Comparison of ENCODE assay signal across 9 cellular contexts in genomic region chr15:43749690-43750345, GRCh38. TPM values are rescaled to one million over a fixed set of nuclear protein-coding genes. Genes with fewer than 3 reads are reported as not detected.
DNase-seq lines count a peak whose midpoint lies in the region; TF ChIP-seq lines count a peak whose summit lies in the region.
"Had no signal": no experiment of that assay in that cellular context is flagged by ENCODE, and none has a peak within 500 bp of the region (broad histone marks: within the 10 kb centered on the region; RNA-seq: fewer than 3 reads in every experiment).

No MANE protein-coding gene starts in this region.

- DNase-seq in GM10248 (ENCODE audit: extremely low spot score) (peak; percentile 68), GM23248 (peak; percentile 42), T-helper 9 cell (peak; percentile 32), hepatocyte (ENCODE audit: low spot score) (no peak), thyroid gland (peak; percentile 60 to 66), HuH-7.5 (ENCODE audit: low spot score) (no peak), EL (no peak), NCI-H1417 (lab: John Stamatoyannopoulos, UW) (no peak)

- H3K4me3 ChIP-seq in GM23248 (peak overlapping the region; percentile 92), hepatocyte (no peak overlapping the region), thyroid gland (replicated peaks in 1 of 3) (peak overlapping the region in 1 of 3 donors; percentile 17)

- H3K36me3 ChIP-seq in GM23248 (ENCODE audit: low read depth) (peaks cover 13% of the 10 kb centered on the region), hepatocyte (replicated peaks; ENCODE audit: insufficient read depth, low read depth) (no peaks in the 10 kb centered on the region), thyroid gland (peaks cover 10% of the 10 kb centered on the region in 2 donors)

- H3F3A ChIP-seq in GM23248 (ENCODE audit: insufficient read depth) = 0 out of 2 replicates have a peak, but pooled peaks cover 6% of the 10 kb centered on the region

- H3K4me2 ChIP-seq in GM23248 (ENCODE audit: unreplicated experiment) = peak overlapping the region; percentile 33
- peak overlapping the region; percentile 80 for H3K4me2 ChIP-seq in hepatocyte

- in situ Hi-C loops in GM23248 (cut with MboI) = no loop called here

- no peak for TF ChIP-seq CTCF in GM10248 (IDR thresholded peaks at IDR 0.05; ENCODE audit: control extremely low read depth, extremely low read depth, low read depth, missing control alignments)
- no peak for TF ChIP-seq CTCF in hepatocyte (IDR thresholded peaks at IDR 0.05; ENCODE audit: poor library complexity)
- TF ChIP-seq CTCF in thyroid gland (IDR thresholded peaks at IDR 0.05) = no peak

- peaks cover 15% of the 10 kb centered on the region; the same call in 1 of the 2 replicates for H4K20me1 ChIP-seq in GM23248 (ENCODE audit: insufficient read depth)
- peaks cover 77% of the 10 kb centered on the region for H4K20me1 ChIP-seq in hepatocyte (ENCODE audit: insufficient read depth, poor library complexity, severe bottlenecking)

- no peaks in the 10 kb centered on the region for H3K9me3 ChIP-seq in GM23248 (ENCODE audit: low read depth)
- no peaks in the 10 kb centered on the region for H3K9me3 ChIP-seq in hepatocyte (ENCODE audit: low read depth)
- H3K9me3 ChIP-seq in thyroid gland = no peaks in the 10 kb centered on the region

- POLR2A ChIA-PET in GM10248 (lab: Yijun Ruan, JAX) = interaction anchor here (0.6 to 0.9 kb wide), 5 partner anchors 9 to 208 kb away, joined by 3 to 5 read pairs (median 4); no protein-coding TSS in a partner anchor

- H3K79me2 ChIP-seq in GM23248 (ENCODE audit: insufficient read depth) (peaks cover 91% of the 10 kb centered on the region), hepatocyte (peaks cover 89% of the 10 kb centered on the region)

- intact Hi-C loops in thyroid gland (cut with DNase I) = no loop called here

- H2AFZ ChIP-seq in GM23248 (no peak overlapping the region), hepatocyte (no peak overlapping the region)

- H3K27ac ChIP-seq in GM23248 (peak overlapping the region; percentile 12; the same call in 1 of the 2 replicates), hepatocyte (no peak overlapping the region), thyroid gland (peak overlapping the region; percentile 7 to 62 (median 53))

- H3K9me2 ChIP-seq in GM23248 (ENCODE audit: insufficient read depth) (no peaks in the 10 kb centered on the region), hepatocyte (replicated peaks; ENCODE audit: insufficient read depth) (no peaks in the 10 kb centered on the region)

- WGBS in GM23248 (ENCODE audit: low coverage in 1 of 2, low lambda C conversion rate in 2 of 2, missing lambda C conversion rate in 2 of 2), 2 experiments = 41 to 43% methylated on average over 12 of the region's 12 CpGs
- WGBS in hepatocyte (ENCODE audit: low lambda C conversion rate, missing lambda C conversion rate) = 91% methylated on average over 12 of the region's 12 CpGs
- 44 to 48% methylated on average over 12 of the region's 12 CpGs for WGBS in thyroid gland, 2 donors

- H3K27me3 ChIP-seq in GM23248 (replicated peaks; ENCODE audit: insufficient read depth) (no peaks in the 10 kb centered on the region), hepatocyte (no peaks in the 10 kb centered on the region), thyroid gland (no peaks in the 10 kb centered on the region)

- H3K9ac ChIP-seq in GM23248 = peak overlapping the region; percentile 7; the same call in 1 of the 2 replicates

- CTCF ChIA-PET in GM10248 (lab: Yijun Ruan, JAX) = interaction anchor here (1.2 to 1.3 kb wide), 2 partner anchors 12 to 15 kb away, joined by 3 to 4 read pairs; no protein-coding TSS in a partner anchor

- TF ChIP-seq POLR2A in thyroid gland (IDR thresholded peaks at IDR 0.05) = no peak

- H3K4me1 ChIP-seq in GM23248 (ENCODE audit: insufficient read depth) (peaks cover 25% of the 10 kb centered on the region), hepatocyte (ENCODE audit: insufficient read depth) (peaks cover 34% of the 10 kb centered on the region), thyroid gland (peaks cover 44 to 58% of the 10 kb centered on the region in 2 donors)

RNA-seq across cellular contexts. Expression of gene PDIA3, which starts 3.6 kb away (rescaled TPM):
- 215 and 224 TPM in 2 replicates for total RNA-seq in GM23248 (2014; rRNA removed; shearing (Covaris generic))
- polyA plus RNA-seq in GM23248 (2016; fragmentation: Nextera tagmentation; extraction: Ambion mirVana) (1,087 and 1,111 TPM in 2 replicates), hepatocyte (1,326 and 1,358 TPM in 2 replicates)
- total RNA-seq in hepatocyte (433 and 496 TPM in 2 replicates), thyroid gland (100 to 1,000 TPM; 307 to 764 (median 542) TPM)

RNA-seq across cellular contexts. Expression of gene ELL3, which starts 26.9 kb away (rescaled TPM):
- 5.2 and 6.4 TPM in 2 replicates for total RNA-seq in GM23248 (2014; rRNA removed; shearing (Covaris generic))
- polyA plus RNA-seq in GM23248 (2016; fragmentation: Nextera tagmentation; extraction: Ambion mirVana) (1.4 and 1.5 TPM in 2 replicates), hepatocyte (4.5 and 6.4 TPM in 2 replicates)
- total RNA-seq in hepatocyte (5.0 and 7.7 TPM in 2 replicates), thyroid gland (10 to 100 TPM in 1 of 4 donors, 1 to 10 TPM in 3; 2.1 to 11.4 (median 5.3) TPM)

RNA-seq across cellular contexts. Expression of gene SERF2, which starts 42.3 kb away (rescaled TPM):
- total RNA-seq in GM23248 (2014; rRNA removed; shearing (Covaris generic)) = 996 and 1,573 TPM in 2 replicates
- polyA plus RNA-seq in GM23248 (2016; fragmentation: Nextera tagmentation; extraction: Ambion mirVana) = 3,240 and 3,311 TPM in 2 replicates
- 958 and 1,175 TPM in 2 replicates for total RNA-seq in hepatocyte
- 2,443 and 2,578 TPM in 2 replicates for polyA plus RNA-seq in hepatocyte
- total RNA-seq in thyroid gland = 1,000 to 10,000 TPM in 2 of 4 donors, 100 to 1,000 TPM in 2; 331 to 1,163 (median 700) TPM

RNA-seq across cellular contexts. Expression of gene SERINC4, which starts 50.2 kb away (rescaled TPM):
- total RNA-seq in GM23248 (2014; rRNA removed; shearing (Covaris generic)) = not detected in 2 replicates
- not detected in 2 replicates for polyA plus RNA-seq in GM23248 (2016; fragmentation: Nextera tagmentation; extraction: Ambion mirVana)
- 0.10 and 0.24 TPM in 2 replicates for total RNA-seq in hepatocyte
- not detected in 2 replicates for polyA plus RNA-seq in hepatocyte
- under 1 TPM in 1 of 4 donors, not detected in 3; 0.33 TPM for total RNA-seq in thyroid gland
- total RNA-seq: endothelial cell of umbilical vein had no signal
- polyA plus RNA-seq: endothelial cell of umbilical vein had no signal

RNA-seq across cellular contexts. Expression of gene HYPK, which starts 50.6 kb away (rescaled TPM):
- total RNA-seq in GM23248 (2014; rRNA removed; shearing (Covaris generic)) = 0.76 and 8.2 TPM in 2 replicates
- polyA plus RNA-seq in GM23248 (2016; fragmentation: Nextera tagmentation; extraction: Ambion mirVana) = 14.0 and 19.9 TPM in 2 replicates
- 5.8 and 10.4 TPM in 2 replicates for total RNA-seq in hepatocyte
- polyA plus RNA-seq in hepatocyte = 12.8 and 19.2 TPM in 2 replicates
- total RNA-seq in thyroid gland = 10 to 100 TPM; 11.6 to 23.4 (median 12.5) TPM

Comparison
In these comparisons a context has a peak if more than half of its experiments do, and no peak if none do; other contexts are left out.
1. DNase-seq: peak in GM10248 (single experiment), GM23248 (single experiment), T-helper 9 cell (single experiment) and thyroid gland (2 of 2); none in hepatocyte (single experiment), HuH-7.5 (single experiment), EL (single experiment) and NCI-H1417 (0 of 3).